ENCODE assay signal across 8 cellular contexts in genomic region chr13:46160474-46161066, GRCh38. TPM values are rescaled to one million over a fixed set of nuclear protein-coding genes. Genes with fewer than 3 reads are reported as not detected.
DNase-seq lines count a peak whose midpoint lies in the region; ATAC-seq and TF ChIP-seq lines count a peak whose summit lies in the region.

No MANE protein-coding gene starts in this region.

- H3K4me1 Mint-ChIP-seq in CD8-positive, alpha-beta memory T cell = peaks cover 49 to 72% (median 66%) of the 10 kb centered on the region in 3 donors
- peaks cover 44 to 56% (median 48%) of the 10 kb centered on the region in 3 donors for H3K4me1 Mint-ChIP-seq in naive B cell

- peak; percentile 82 for TF ChIP-seq CTCF in epithelial cell of esophagus (IDR thresholded peaks at IDR 0.05; ENCODE audit: insufficient read depth, low read depth, low read length, missing control alignments)

- CTCF ChIA-PET in CD8-positive, alpha-beta memory T cell (lab: Charles Lee) = interaction anchor here (1.0 to 6.6 kb wide), 21 partner anchors 10 to 160 kb away, joined by 3 to 128 read pairs (median 8); partner anchors contain the start of genes LCP1 and LRRC63

- peak; percentile 35 for ATAC-seq in GM18868 (IDR thresholded peaks at IDR 0.05; ENCODE audit: unreplicated experiment)
- ATAC-seq in naive B cell (ENCODE audit: low read depth in 2 of 2) = peak; percentile 76 to 80
- no peak for ATAC-seq in HG02623 (IDR thresholded peaks at IDR 0.05; ENCODE audit: unreplicated experiment)

- no peaks in the 10 kb centered on the region for H3K9me3 ChIP-seq in CD8-positive, alpha-beta memory T cell (ENCODE audit: low read length)

- H3K27me3 ChIP-seq in CD8-positive, alpha-beta memory T cell (ENCODE audit: insufficient read depth, low read length, poor library complexity, severe bottlenecking) = no peaks in the 10 kb centered on the region

- DNase-seq in CD8-positive, alpha-beta memory T cell = peak in 3 of 5 donors; percentile 25 to 71 (median 70)
- DNase-seq in NAMALWA (ENCODE audit: low spot score) = peak; percentile 88
- peak; percentile 60 for DNase-seq in SW480 (ENCODE audit: low spot score)
- peak; percentile 68 for DNase-seq in epithelial cell of esophagus (ENCODE audit: low read depth)
- peak; percentile 66 for DNase-seq in naive B cell
- DNase-seq in UCSD-AML1 (lab: John Stamatoyannopoulos, UW; ENCODE audit: unreplicated experiment) = no peak

- H3K4me3 Mint-ChIP-seq in CD8-positive, alpha-beta memory T cell = peak overlapping the region; percentile 28 to 85 (median 77)
- H3K4me3 Mint-ChIP-seq in naive B cell = peak overlapping the region; percentile 30 to 81 (median 58)

- H3K27ac Mint-ChIP-seq in CD8-positive, alpha-beta memory T cell = peak overlapping the region; percentile 82 to 97 (median 94)
- H3K27ac Mint-ChIP-seq in naive B cell = peak overlapping the region; percentile 75 to 96 (median 88)

- H3K27me3 Mint-ChIP-seq in CD8-positive, alpha-beta memory T cell = no peaks in the 10 kb centered on the region
- no peaks in the 10 kb centered on the region for H3K27me3 Mint-ChIP-seq in naive B cell

- peaks cover 3 to 60% (median 13%) of the 10 kb centered on the region in 3 donors for H3K36me3 Mint-ChIP-seq in CD8-positive, alpha-beta memory T cell
- peaks cover 15 to 18% of the 10 kb centered on the region in 2 donors for H3K36me3 Mint-ChIP-seq in naive B cell

- no peaks in the 10 kb centered on the region for H3K9me3 Mint-ChIP-seq in CD8-positive, alpha-beta memory T cell
- H3K9me3 Mint-ChIP-seq in naive B cell = peaks cover 0 to 2% (median 0%) of the 10 kb centered on the region in 7 donors

- POLR2A ChIA-PET in CD8-positive, alpha-beta memory T cell (lab: Charles Lee) = interaction anchor here (1.0 to 1.4 kb wide), 5 partner anchors 20 to 135 kb away, joined by 3 to 6 read pairs (median 4); partner anchors contain the start of gene LCP1

- peaks cover 51% of the 10 kb centered on the region for H3K4me1 ChIP-seq in CD8-positive, alpha-beta memory T cell (ENCODE audit: insufficient read depth, low read length)

- peaks cover 37% of the 10 kb centered on the region for H3K36me3 ChIP-seq in CD8-positive, alpha-beta memory T cell (ENCODE audit: insufficient read depth, low read length)

- peak overlapping the region; percentile 13 for H3K4me3 ChIP-seq in CD8-positive, alpha-beta memory T cell (ENCODE audit: low read length)
- H3K4me3 ChIP-seq in epithelial cell of esophagus (ENCODE audit: low read length) = no peak overlapping the region

- H3K27ac ChIP-seq in CD8-positive, alpha-beta memory T cell (ENCODE audit: low read depth, low read length) = no peak overlapping the region

RNA-seq across cellular contexts. Expression of gene LCP1, which starts 21.4 kb away (rescaled TPM):
- total RNA-seq in CD8-positive, alpha-beta memory T cell = 100 to 1,000 TPM; 838 to 869 TPM
- polyA plus RNA-seq in CD8-positive, alpha-beta memory T cell = 1,545 TPM
- polyA plus RNA-seq in naive B cell (ENCODE audit: low read depth in 6 of 6) = 1,000 to 10,000 TPM in 1 of 6 donors, 100 to 1,000 TPM in 5; 701 to 1,116 (median 814) TPM

RNA-seq across cellular contexts. Expression of gene LRRC63, which starts 51.2 kb away (rescaled TPM):
- under 1 TPM; 0.55 TPM for total RNA-seq in CD8-positive, alpha-beta memory T cell
- polyA plus RNA-seq in CD8-positive, alpha-beta memory T cell = not detected
- polyA plus RNA-seq in naive B cell (ENCODE audit: low read depth in 6 of 6) = not detected

RNA-seq across cellular contexts. Expression of gene CPB2, which starts 55.7 kb away (rescaled TPM):
- not detected for total RNA-seq in CD8-positive, alpha-beta memory T cell
- polyA plus RNA-seq in CD8-positive, alpha-beta memory T cell = not detected
- polyA plus RNA-seq in naive B cell (ENCODE audit: low read depth in 6 of 6) = under 1 TPM in 1 of 6 donors, not detected in 5; 0.20 TPM
